ENCODE assay signal across 8 cellular contexts in genomic region chrX:101407748-101408529, GRCh38. TPM values are rescaled to one million over a fixed set of nuclear protein-coding genes. Genes with fewer than 3 reads are reported as not detected.
DNase-seq lines count a peak whose midpoint lies in the region; TF ChIP-seq lines count a peak whose summit lies in the region.

Gene GLA (minus strand): TSS chrX:101407925. CDS start chrX:101407903, 22 bp downstream.
Gene HNRNPH2 (plus strand): TSS chrX:101408222. CDS start chrX:101411989, 3,767 bp downstream.

- H2BK120ac ChIP-seq in H9 (ENCODE audit: low read depth, low read length, poor library complexity, severe bottlenecking) = no peak within 1 kb of the TSS

- H3K27me3 ChIP-seq in H9 (ENCODE audit: insufficient read depth, low read length) = no peaks in the 10 kb centered on the region
- no peaks in the 10 kb centered on the region for H3K27me3 ChIP-seq in MG63

- H3K23me2 ChIP-seq in H9 (ENCODE audit: insufficient read length, low read depth, low read length, poor library complexity, severe bottlenecking) = peaks cover 4% of the 10 kb centered on the region

- no peak within 1 kb of the TSS for H2BK5ac ChIP-seq in H9 (ENCODE audit: insufficient read length, low read length)

- peak within 1 kb of the TSS; percentile 96 for H3K14ac ChIP-seq in H9 (ENCODE audit: insufficient read depth, low read length)

- no peaks in the 10 kb centered on the region for H4K20me1 ChIP-seq in H9 (ENCODE audit: control insufficient read depth, insufficient read depth, insufficient read length)

- no peak within 1 kb of the TSS for H2BK20ac ChIP-seq in H9 (ENCODE audit: low read depth, low read length, poor library complexity, severe bottlenecking)

- WGBS in H9 (ENCODE audit: extremely low coverage, insufficient read length, low lambda C conversion rate) = no CpG with 5 or more reads among the region's 47 CpGs

- H2AFZ ChIP-seq in H9 (ENCODE audit: low read length) = no peak within 1 kb of the TSS

- H3K79me1 ChIP-seq in H9 (ENCODE audit: insufficient read depth, low read depth, low read length, poor library complexity, severe bottlenecking) = no peaks in the 10 kb centered on the region

- H3K79me2 ChIP-seq in H9 (ENCODE audit: insufficient read depth, low read length) = peaks cover 7% of the 10 kb centered on the region; the same call in 1 of the 2 replicates

- no peak within 1 kb of the TSS for H3K56ac ChIP-seq in H9 (ENCODE audit: insufficient read length, low read depth, low read length)

- no peak within 1 kb of the TSS for H3K4ac ChIP-seq in H9 (ENCODE audit: low read depth, low read length)

- H3K4me3 Mint-ChIP-seq in H9 = peak within 1 kb of the TSS; percentile 92 to 95
- peak within 1 kb of the TSS; percentile 94 to 98 (median 94) for H3K4me3 Mint-ChIP-seq in nephron
- H3K4me3 Mint-ChIP-seq in stimulated activated naive CD8-positive, alpha-beta T cell treated with anti-CD3 and anti-CD28 coated beads, Interleukin-15, Interleukin-2, amounts not matched to agents 100 ng/mL and 50 ng/mL, for 24 hours = peak within 1 kb of the TSS; percentile 95

- peak within 1 kb of the TSS; percentile 95 for H3K9ac ChIP-seq in H9 (ENCODE audit: extremely low read depth, insufficient read length, low read length)

- no peak within 1 kb of the TSS for H3T11ph ChIP-seq in H9 (ENCODE audit: low read length)

- H3K4me3 ChIP-seq in MG63 = peak within 1 kb of the TSS; percentile 66
- peak within 1 kb of the TSS; percentile 85 for H3K4me3 ChIP-seq in fibroblast of the aortic adventitia (ENCODE audit: low read depth, low read length)

- H3K9me3 Mint-ChIP-seq in H9 = peaks cover 55 to 65% of the 10 kb centered on the region in 2 experiments
- H3K9me3 Mint-ChIP-seq in nephron = peaks cover 10% of the 10 kb centered on the region
- H3K9me3 Mint-ChIP-seq in stimulated activated naive CD8-positive, alpha-beta T cell treated with anti-CD3 and anti-CD28 coated beads, Interleukin-15, Interleukin-2, amounts not matched to agents 100 ng/mL and 50 ng/mL, for 24 hours = no peaks in the 10 kb centered on the region

- H4K8ac ChIP-seq in H9 (replicated peaks; ENCODE audit: insufficient read length, low read depth, low read length) = no peak within 1 kb of the TSS

- no peaks in the 10 kb centered on the region for H3K4me1 ChIP-seq in H9 (ENCODE audit: insufficient read depth, low read length)

- no peak within 1 kb of the TSS for H4K5ac ChIP-seq in H9 (ENCODE audit: insufficient read length, low read depth, low read length)

- peaks cover 7% of the 10 kb centered on the region for H3K36me3 ChIP-seq in MG63

- peaks cover 1% of the 10 kb centered on the region; the same call in 1 of the 2 replicates for H3K27me3 Mint-ChIP-seq in H9 (ENCODE audit: low read depth)
- H3K27me3 Mint-ChIP-seq in nephron (ENCODE audit: low read depth) = no peaks in the 10 kb centered on the region
- H3K27me3 Mint-ChIP-seq in stimulated activated naive CD8-positive, alpha-beta T cell treated with anti-CD3 and anti-CD28 coated beads, Interleukin-15, Interleukin-2, amounts not matched to agents 100 ng/mL and 50 ng/mL, for 24 hours = no peaks in the 10 kb centered on the region

- peak within 1 kb of the TSS; percentile 96 for H3K18ac ChIP-seq in H9 (ENCODE audit: insufficient read length, low read depth, low read length)

- no peak within 1 kb of the TSS for H2BK15ac ChIP-seq in H9 (ENCODE audit: low read depth, low read length)

- H3K9me3 ChIP-seq in H9 (ENCODE audit: control insufficient read depth, low read depth, low read length) (peaks cover 17% of the 10 kb centered on the region), MG63 (no peaks in the 10 kb centered on the region)

- H2BK12ac ChIP-seq in H9 (ENCODE audit: insufficient read length, low read depth, low read length) = no peak within 1 kb of the TSS

- no peak within 1 kb of the TSS for H3K23ac ChIP-seq in H9 (ENCODE audit: insufficient read length, low read depth, low read length)

- H3K4me2 ChIP-seq in H9 (ENCODE audit: insufficient read depth, insufficient read length, low read length) = peak within 1 kb of the TSS; percentile 59

- H3K27ac Mint-ChIP-seq in H9 (peak within 1 kb of the TSS; percentile 94 to 99 (median 98)), nephron (peak within 1 kb of the TSS; percentile 93 to 97 (median 97))
- H3K27ac Mint-ChIP-seq in stimulated activated naive CD8-positive, alpha-beta T cell treated with anti-CD3 and anti-CD28 coated beads, Interleukin-15, Interleukin-2, amounts not matched to agents 100 ng/mL and 50 ng/mL, for 24 hours = peak within 1 kb of the TSS; percentile 96

- DNase-seq in ELF-1 (ENCODE audit: low read depth, low spot score) (peak; percentile 99), H9 (peak; percentile 93), MG63 (peak; percentile 87), SHP77 treated with DMSO at 0.1 percent for 48 hours (lab: John Stamatoyannopoulos, UW) (peak; percentile 86), fibroblast of the aortic adventitia (ENCODE audit: low read depth) (peak; percentile 99)
- peak; percentile 94 for DNase-seq in activated effector memory CD4-positive, alpha-beta T cell treated with anti-CD3 and anti-CD28 coated beads, Interleukin-2, amount 50 U/mL, for 16 hours

- TF ChIP-seq CTCF in H9 (conservative IDR thresholded peaks at IDR 0.05) (no peak), fibroblast of the aortic adventitia (IDR thresholded peaks at IDR 0.05; ENCODE audit: insufficient read depth, low read length) (peak; percentile 35), nephron (IDR thresholded peaks at IDR 0.05; ENCODE audit: unreplicated experiment in 3 of 3) (no peak)

- H3K36me3 Mint-ChIP-seq in H9 (ENCODE audit: insufficient read depth in 1 of 3, low read depth in 3 of 3) = peaks cover 18 to 29% (median 21%) of the 10 kb centered on the region in 3 experiments
- peaks cover 18% of the 10 kb centered on the region for H3K36me3 Mint-ChIP-seq in nephron (ENCODE audit: low read depth)
- H3K36me3 Mint-ChIP-seq in stimulated activated naive CD8-positive, alpha-beta T cell treated with anti-CD3 and anti-CD28 coated beads, Interleukin-15, Interleukin-2, amounts not matched to agents 100 ng/mL and 50 ng/mL, for 24 hours (ENCODE audit: low read depth) = peaks cover 29% of the 10 kb centered on the region

- H4K91ac ChIP-seq in H9 (ENCODE audit: insufficient read length, low read depth, low read length) = no peak within 1 kb of the TSS

- H3K27ac ChIP-seq in H9 (ENCODE audit: insufficient read length, low read depth, low read length) = peak within 1 kb of the TSS; percentile 54

- H3K4me1 Mint-ChIP-seq in H9 (peaks cover 5 to 11% of the 10 kb centered on the region in 2 experiments; a peak in 3 of 4 replicates), nephron (peaks cover 22% of the 10 kb centered on the region)
- peaks cover 31% of the 10 kb centered on the region for H3K4me1 Mint-ChIP-seq in stimulated activated naive CD8-positive, alpha-beta T cell treated with anti-CD3 and anti-CD28 coated beads, Interleukin-15, Interleukin-2, amounts not matched to agents 100 ng/mL and 50 ng/mL, for 24 hours (ENCODE audit: low read depth)

- no peak within 1 kb of the TSS for H2AK5ac ChIP-seq in H9 (ENCODE audit: insufficient read length, low read length)

RNA-seq across cellular contexts. Expression of gene GLA, which starts in this region (rescaled TPM):
- total RNA-seq in H9 (2021) (40.3 and 41.9 TPM in 2 replicates), fibroblast of the aortic adventitia (ENCODE audit: low replicate concordance) (18.8 and 19.6 TPM in 2 replicates)
- 30.1 and 34.8 TPM in 2 replicates for total RNA-seq in MG63 (2014; rRNA removed; shearing (Covaris generic); ENCODE audit: low replicate concordance)

RNA-seq across cellular contexts. Expression of gene HNRNPH2, which starts in this region (rescaled TPM):
- total RNA-seq in H9 (2021) (60.2 and 63.2 TPM in 2 replicates), fibroblast of the aortic adventitia (ENCODE audit: low replicate concordance) (66.2 and 161 TPM in 2 replicates)
- total RNA-seq in MG63 (2014; rRNA removed; shearing (Covaris generic); ENCODE audit: low replicate concordance) = 25.9 and 40.6 TPM in 2 replicates

Comparison
In these comparisons a context has a peak if more than half of its experiments do, and no peak if none do; other contexts are left out.
1. Peak in every context shown above with its lines: DNase-seq, H3K4me3 ChIP-seq and H3K27ac ChIP-seq.